10 cellular contexts compared by ENCODE assay signal in the genomic region with DNA sequence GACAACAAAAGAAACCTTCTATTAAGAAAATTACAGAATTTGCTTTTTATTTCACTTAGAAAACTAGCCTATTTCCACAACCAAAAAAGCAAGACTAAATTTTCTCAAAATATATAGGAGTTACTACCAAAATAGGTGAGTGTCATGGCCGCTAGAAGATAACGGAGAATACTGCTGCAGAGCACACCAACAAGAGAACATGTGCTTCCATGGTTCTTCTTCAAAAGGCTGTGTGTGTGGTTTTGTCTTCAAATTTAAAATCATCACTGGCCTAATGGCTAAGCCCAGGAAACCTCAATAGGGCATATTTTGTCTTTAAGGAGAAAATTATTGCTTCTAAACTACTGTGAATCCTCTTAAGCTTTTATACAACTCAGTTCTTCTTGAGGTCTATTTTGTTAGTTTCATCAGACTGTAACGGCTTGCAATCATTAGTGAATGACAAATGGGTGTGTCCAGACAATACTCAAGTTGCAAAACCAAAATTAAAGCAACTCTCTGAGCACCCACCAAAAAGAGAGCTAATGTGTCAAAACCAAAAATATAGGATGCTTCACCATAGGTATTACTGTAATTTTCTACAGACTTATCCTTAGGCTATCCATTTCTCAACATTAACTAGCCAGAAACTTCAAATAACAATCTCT. TPM values are rescaled to one million over a fixed set of nuclear protein-coding genes. Genes with fewer than 3 reads are reported as not detected.
A peak's percentile ranks its signal among the peaks of the same experiment; 100 is the strongest.
DNase-seq lines count a peak whose midpoint lies in the region; ATAC-seq and TF ChIP-seq lines count a peak whose summit lies in the region.
"Had no signal": no experiment of that assay in that cellular context is flagged by ENCODE, and none has a peak within 500 bp of the region (broad histone marks: within the 10 kb centered on the region; RNA-seq: fewer than 3 reads in every experiment).

No MANE protein-coding gene starts in this region.

- no peaks in the 10 kb centered on the region for H3K27me3 ChIP-seq in SK-N-SH (ENCODE audit: insufficient read depth)
- no peaks in the 10 kb centered on the region for H3K27me3 ChIP-seq in trophoblast cell (ENCODE audit: insufficient read depth, low read length)

- H4K12ac ChIP-seq in trophoblast cell (ENCODE audit: low read depth, low read length), result no peak overlapping the region

- H3K9me3 ChIP-seq in SK-N-SH (no peaks in the 10 kb centered on the region), trophoblast cell (ENCODE audit: insufficient read depth, low read depth, low read length) (peaks cover 2% of the 10 kb centered on the region)

- ATAC-seq in SK-N-SH treated with all-trans-retinoic acid at 6 μM for 48 hours (no peak), GM19455 (IDR thresholded peaks at IDR 0.05; ENCODE audit: unreplicated experiment) (no peak), GM19463 (IDR thresholded peaks at IDR 0.05; ENCODE audit: unreplicated experiment) (no peak)
- no peak for ATAC-seq in stimulated activated effector memory CD8-positive, alpha-beta T cell treated with anti-CD3 and anti-CD28 coated beads, Interleukin-12 subunit alpha, Interleukin-12 subunit beta, amount 100 ng/mL, for 72 hours
- ATAC-seq: Panc1 had no signal

- peaks cover 3% of the 10 kb centered on the region for H3F3A ChIP-seq in SK-N-SH (replicated peaks; ENCODE audit: insufficient read depth)

- peaks cover 12 to 17% of the 10 kb centered on the region in 2 experiments for H3K4me1 ChIP-seq in SK-N-SH (ENCODE audit: control insufficient read depth in 1 of 2, insufficient read depth in 2 of 2, low read depth in 1 of 2, low read length in 1 of 2)
- H3K4me1 ChIP-seq in trophoblast cell (ENCODE audit: control insufficient read depth in 1 of 2, insufficient read depth in 2 of 2, low read length in 2 of 2), result peaks cover 5 to 6% of the 10 kb centered on the region in 2 experiments

- peak overlapping the region; percentile 90 for H3K4me3 Mint-ChIP-seq in stimulated activated effector memory CD8-positive, alpha-beta T cell treated with anti-CD3 and anti-CD28 coated beads, Interleukin-12 subunit alpha, Interleukin-12 subunit beta, amount 100 ng/mL, for 72 hours

- TF ChIP-seq EP300 in SK-N-SH (IDR thresholded peaks at IDR 0.05; ENCODE audit: borderline replicate concordance in 1 of 2, low read depth in 1 of 2, low read length in 1 of 2), result no peak

- TF ChIP-seq RAD21 in SK-N-SH (IDR thresholded peaks at IDR 0.05; ENCODE audit: low read length), result no peak

- H3K27ac Mint-ChIP-seq in stimulated activated effector memory CD8-positive, alpha-beta T cell treated with anti-CD3 and anti-CD28 coated beads, Interleukin-12 subunit alpha, Interleukin-12 subunit beta, amount 100 ng/mL, for 72 hours, result peak overlapping the region; percentile 97

- H3K4ac ChIP-seq in trophoblast cell (ENCODE audit: low read depth, low read length), result no peak overlapping the region

- CTCF ChIA-PET in SK-N-SH (lab: Yijun Ruan, JAX), result interaction anchor here (1.3 to 2.0 kb wide), 2 partner anchors 90 to 223 kb away, joined by 3 to 5 read pairs; no protein-coding TSS in a partner anchor

- H3K79me1 ChIP-seq in trophoblast cell (ENCODE audit: low read length), result peaks cover 8% of the 10 kb centered on the region

- H3K4me1 Mint-ChIP-seq in stimulated activated effector memory CD8-positive, alpha-beta T cell treated with anti-CD3 and anti-CD28 coated beads, Interleukin-12 subunit alpha, Interleukin-12 subunit beta, amount 100 ng/mL, for 72 hours, result peaks cover 48% of the 10 kb centered on the region

- H3K9ac ChIP-seq in SK-N-SH (no peak overlapping the region), trophoblast cell (ENCODE audit: low read length) (no peak overlapping the region)

- no peak overlapping the region for H2BK5ac ChIP-seq in trophoblast cell (ENCODE audit: low read depth, low read length, poor library complexity)

- no peak overlapping the region for H2BK120ac ChIP-seq in trophoblast cell (ENCODE audit: insufficient read depth, low read length, poor library complexity)

- no peak for TF ChIP-seq CTCF in SK-N-SH (IDR thresholded peaks at IDR 0.05)

- H4K20me1 ChIP-seq in SK-N-SH (ENCODE audit: insufficient read depth), result peaks cover 6% of the 10 kb centered on the region; the same call in 1 of the 2 replicates

- H3K23ac ChIP-seq in trophoblast cell (ENCODE audit: low read length), result no peak overlapping the region

- WGBS in SK-N-SH (ENCODE audit: low lambda C conversion rate), result 89% methylated on average over 3 of the region's 3 CpGs
- WGBS in trophoblast cell (ENCODE audit: extremely low coverage, insufficient coverage, insufficient read length), result no CpG with 5 or more reads among the region's 3 CpGs

- no peak for DNase-seq in SK-N-SH
- DNase-seq in SIG-M5 treated with dmso at 0.1 percent for 504 hours (lab: John Stamatoyannopoulos, UW; ENCODE audit: unreplicated experiment), result peak; percentile 49
- no peak for DNase-seq in epithelial cell of prostate (ENCODE audit: low read depth, low spot score)
- DNase-seq in stimulated activated effector memory CD8-positive, alpha-beta T cell treated with anti-CD3 and anti-CD28 coated beads, Interleukin-12 subunit alpha, Interleukin-12 subunit beta, amount 100 ng/mL, for 72 hours (ENCODE audit: low spot score in 2 of 2), result no peak
- DNase-seq in trophoblast cell, result no peak
- DNase-seq: 8988T had no signal

- peak overlapping the region; percentile 48; the same call in 1 of the 2 replicates for H3K4me2 ChIP-seq in SK-N-SH
- no peak overlapping the region for H3K4me2 ChIP-seq in trophoblast cell (ENCODE audit: low read length)

- H3K27ac ChIP-seq in SK-N-SH (ENCODE audit: low read depth in 2 of 2, low read length in 1 of 2) (peak overlapping the region in 1 of 2 experiments; percentile 13; a peak in 1 of 4 replicates), epithelial cell of prostate (peak overlapping the region; percentile 90), trophoblast cell (ENCODE audit: low read depth, low read length) (no peak overlapping the region)

- H3K4me3 ChIP-seq in SK-N-SH (ENCODE audit: low read depth in 2 of 2, low read length in 1 of 2) (no peak overlapping the region), trophoblast cell (ENCODE audit: low read depth, low read length) (no peak overlapping the region)

- H3K36me3 Mint-ChIP-seq in stimulated activated effector memory CD8-positive, alpha-beta T cell treated with anti-CD3 and anti-CD28 coated beads, Interleukin-12 subunit alpha, Interleukin-12 subunit beta, amount 100 ng/mL, for 72 hours, result peaks cover 87% of the 10 kb centered on the region

- no peaks in the 10 kb centered on the region for H3K9me3 Mint-ChIP-seq in stimulated activated effector memory CD8-positive, alpha-beta T cell treated with anti-CD3 and anti-CD28 coated beads, Interleukin-12 subunit alpha, Interleukin-12 subunit beta, amount 100 ng/mL, for 72 hours

- peaks cover 47 to 68% of the 10 kb centered on the region in 2 experiments for H3K36me3 ChIP-seq in SK-N-SH (replicated peaks in 1 of 2; ENCODE audit: control insufficient read depth in 1 of 2, insufficient read depth in 2 of 2, low read length in 1 of 2)
- peaks cover 21 to 36% of the 10 kb centered on the region in 2 experiments for H3K36me3 ChIP-seq in trophoblast cell (ENCODE audit: control insufficient read depth in 1 of 2, insufficient read depth in 2 of 2, low read length in 2 of 2)

- H4K8ac ChIP-seq in trophoblast cell (ENCODE audit: low read depth, low read length), result no peak overlapping the region

- no peak overlapping the region for H2AFZ ChIP-seq in SK-N-SH (ENCODE audit: low read depth)
- H2AFZ ChIP-seq in trophoblast cell (ENCODE audit: insufficient read depth, low read length, poor library complexity), result no peak overlapping the region

- no peak overlapping the region for H3K18ac ChIP-seq in trophoblast cell (ENCODE audit: low read length)

- POLR2A ChIA-PET in SK-N-SH (lab: Yijun Ruan, JAX), result no interaction called here

- no peak overlapping the region for H2AK5ac ChIP-seq in trophoblast cell (ENCODE audit: low read length)

- no peak overlapping the region for H3K14ac ChIP-seq in trophoblast cell (ENCODE audit: low read length)

- no peak overlapping the region for H4K91ac ChIP-seq in trophoblast cell (ENCODE audit: low read depth, low read length)

- no peaks in the 10 kb centered on the region for H3K9me2 ChIP-seq in SK-N-SH

- peaks cover 74% of the 10 kb centered on the region for H3K79me2 ChIP-seq in SK-N-SH (ENCODE audit: insufficient read depth)
- peaks cover 8% of the 10 kb centered on the region for H3K79me2 ChIP-seq in trophoblast cell (ENCODE audit: control insufficient read depth, insufficient read depth, low read length, poor library complexity)

- no peak overlapping the region for H2BK12ac ChIP-seq in trophoblast cell (ENCODE audit: low read length)

TF ChIP-seq in SK-N-SH, 30 proteins besides CTCF, POLR2A, EP300 and RAD21 (continues in another document):
- no peak for TF ChIP-seq NRF1 (IDR thresholded peaks at IDR 0.05; ENCODE audit: low read depth, low read length)
- TF ChIP-seq RCOR1 (IDR thresholded peaks at IDR 0.05; ENCODE audit: low read length), result no peak
- no peak for TF ChIP-seq GATA2 (CRISPR knock-in tag; IDR thresholded peaks at IDR 0.05)
- no peak for TF ChIP-seq MAX (IDR thresholded peaks at IDR 0.05; ENCODE audit: low read depth)
- no peak for TF ChIP-seq SIN3A (IDR thresholded peaks at IDR 0.05; ENCODE audit: borderline replicate concordance, low read depth, low read length)

TF ChIP-seq in SK-N-SH treated with all-trans-retinoic acid at 6 μM for 48 hours, 23 proteins besides CTCF, POLR2A, EP300 and RAD21 (continues in another document):
- no peak for TF ChIP-seq OSR1 (CRISPR knock-in tag; IDR thresholded peaks at IDR 0.05)
- no peak for TF ChIP-seq ESRRG (CRISPR knock-in tag; IDR thresholded peaks at IDR 0.05)

RNA-seq across cellular contexts. Expression of gene SETX, which starts 3.3 kb away (rescaled TPM):
- 12.3 and 15.0 TPM in 2 replicates for polyA plus RNA-seq in SK-N-SH (2012; rRNA removed)
- 12.8 and 13.5 TPM in 2 replicates for polyA plus RNA-seq in SK-N-SH (2012; cell fraction: cytosol; rRNA removed)
- polyA plus RNA-seq in SK-N-SH (2012; cell fraction: nucleus; rRNA removed), result 21.5 and 28.5 TPM in 2 replicates
- 12.9 and 13.6 TPM in 2 replicates for polyA plus RNA-seq in trophoblast cell (2013)

RNA-seq across cellular contexts. Expression of gene TTF1, which starts 55.1 kb away (rescaled TPM):
- polyA plus RNA-seq in SK-N-SH (2012; rRNA removed), result 11.9 and 12.1 TPM in 2 replicates
- polyA plus RNA-seq in SK-N-SH (2012; cell fraction: cytosol; rRNA removed), result 17.4 and 21.5 TPM in 2 replicates
- 7.8 and 8.4 TPM in 2 replicates for polyA plus RNA-seq in SK-N-SH (2012; cell fraction: nucleus; rRNA removed)
- polyA plus RNA-seq in trophoblast cell (2013), result 14.7 and 15.4 TPM in 2 replicates

RNA-seq across cellular contexts. Expression of gene CFAP77, which starts 58.5 kb away (rescaled TPM):
- polyA plus RNA-seq in SK-N-SH (2012; rRNA removed), result 0.67 and 1.1 TPM in 2 replicates
- polyA plus RNA-seq in SK-N-SH (2012; cell fraction: cytosol; rRNA removed), result 0.31 and 0.35 TPM in 2 replicates
- 1.8 and 3.0 TPM in 2 replicates for polyA plus RNA-seq in SK-N-SH (2012; cell fraction: nucleus; rRNA removed)
- polyA plus RNA-seq in trophoblast cell (2013), result 0.04 TPM in 1 of 2 replicates, not detected in the other
